ENCODE assay signal across 8 cellular contexts in the genomic region with DNA sequence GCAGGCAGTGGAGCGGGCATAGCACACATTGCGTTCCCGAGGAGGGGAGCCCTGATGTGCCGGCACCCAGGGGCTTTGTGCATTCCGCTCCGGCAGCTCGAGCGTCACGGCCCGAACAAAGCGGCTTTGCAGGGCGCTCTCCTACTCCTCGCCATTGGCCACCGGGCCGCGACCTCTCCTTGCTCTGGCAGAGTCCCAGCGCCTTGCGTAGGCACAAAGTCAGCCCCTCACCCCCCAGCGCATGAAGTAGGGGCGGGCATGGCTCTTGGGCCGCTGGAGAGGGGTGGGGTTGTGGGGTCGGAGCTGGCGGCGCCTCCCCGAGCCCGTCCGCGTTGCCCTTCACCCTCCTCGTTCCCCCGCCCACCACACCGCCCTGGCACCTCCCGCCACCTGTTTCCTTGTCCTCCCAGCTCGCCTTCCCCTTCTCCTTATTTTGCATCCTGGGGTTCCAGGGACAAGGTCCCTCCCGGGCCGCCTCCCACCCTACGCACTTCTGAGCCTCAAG. TPM values are rescaled to one million over a fixed set of nuclear protein-coding genes. Genes with fewer than 3 reads are reported as not detected.
DNase-seq lines count a peak whose midpoint lies in the region; ATAC-seq and TF ChIP-seq lines count a peak whose summit lies in the region.

No MANE protein-coding gene starts in this region.

- H3K9me3 ChIP-seq in NT2/D1 (ENCODE audit: insufficient read depth, low read length) (no peaks in the 10 kb centered on the region), osteoblast (ENCODE audit: low read depth, low read length) (no peaks in the 10 kb centered on the region)

- H3K27me3 ChIP-seq in NT2/D1 (ENCODE audit: insufficient read depth, insufficient read length), result peaks cover 50% of the 10 kb centered on the region
- peaks cover 22% of the 10 kb centered on the region for H3K27me3 ChIP-seq in osteoblast (ENCODE audit: insufficient read depth, low read length)

- peak overlapping the region; percentile 51 for H3K4me3 ChIP-seq in NT2/D1 (ENCODE audit: insufficient read length, low read depth)
- peak overlapping the region; percentile 79 for H3K4me3 ChIP-seq in osteoblast (ENCODE audit: insufficient read depth, low read length)

- peaks cover 6% of the 10 kb centered on the region for H3K79me2 ChIP-seq in osteoblast (ENCODE audit: insufficient read depth, low read length)

- H3K36me3 Mint-ChIP-seq in activated naive CD4-positive, alpha-beta T cell treated with anti-CD3 and anti-CD28 coated beads, Interleukin-2, amount 10 ng/mL, durations not matched to agents 7 days and 5 days, result peaks cover 2% of the 10 kb centered on the region

- no peaks in the 10 kb centered on the region for H3K36me3 ChIP-seq in NT2/D1 (ENCODE audit: insufficient read depth, insufficient read length, low read length)
- peaks cover 7% of the 10 kb centered on the region for H3K36me3 ChIP-seq in osteoblast (ENCODE audit: insufficient read depth, low read length)

- no peak for TF ChIP-seq CTCF in osteoblast (IDR thresholded peaks at IDR 0.05; ENCODE audit: extremely low read depth, low read depth, low read length)

- H3K4me1 Mint-ChIP-seq in activated naive CD4-positive, alpha-beta T cell treated with anti-CD3 and anti-CD28 coated beads, Interleukin-2, amount 10 ng/mL, durations not matched to agents 7 days and 5 days, result peaks cover 17% of the 10 kb centered on the region

- no peaks in the 10 kb centered on the region for H3K9me3 Mint-ChIP-seq in activated naive CD4-positive, alpha-beta T cell treated with anti-CD3 and anti-CD28 coated beads, Interleukin-2, amount 10 ng/mL, durations not matched to agents 7 days and 5 days

- peak overlapping the region; percentile 90 for H3K4me2 ChIP-seq in osteoblast (ENCODE audit: insufficient read depth, low read length)

- peak overlapping the region; percentile 62 for H2AFZ ChIP-seq in osteoblast (ENCODE audit: low read length)

- DNase-seq in NT2/D1 (ENCODE audit: low read depth, low spot score) (no peak), Right ventricle myocardium superior (peak; percentile 82), osteoblast (ENCODE audit: insufficient read length, low spot score, missing footprints) (peak; percentile 90), cerebellar nuclear complex (lab: John Stamatoyannopoulos, UW) (no peak), NCI-H1436 treated with DMSO at 0.1 percent for 48 hours (lab: John Stamatoyannopoulos, UW) (no peak)
- peak; percentile 66 for DNase-seq in activated naive CD4-positive, alpha-beta T cell treated with anti-CD3 and anti-CD28 coated beads, Interleukin-2, amount 10 ng/mL, durations not matched to agents 7 days and 5 days

- H3K4me1 ChIP-seq in NT2/D1 (ENCODE audit: insufficient read depth, insufficient read length) (peaks cover 15% of the 10 kb centered on the region), osteoblast (ENCODE audit: insufficient read depth, low read length) (peaks cover 4% of the 10 kb centered on the region)

- no peak overlapping the region for H3K27ac Mint-ChIP-seq in activated naive CD4-positive, alpha-beta T cell treated with anti-CD3 and anti-CD28 coated beads, Interleukin-2, amount 10 ng/mL, durations not matched to agents 7 days and 5 days

- H3K27me3 Mint-ChIP-seq in activated naive CD4-positive, alpha-beta T cell treated with anti-CD3 and anti-CD28 coated beads, Interleukin-2, amount 10 ng/mL, durations not matched to agents 7 days and 5 days, result peaks cover 52% of the 10 kb centered on the region

- CTCF ChIA-PET in activated naive CD4-positive, alpha-beta T cell treated with anti-CD3 and anti-CD28 coated beads, Interleukin-2, amount 10 ng/mL, durations not matched to agents 7 days and 5 days (lab: Charles Lee), result no interaction called here

- peak overlapping the region; percentile 67 for H3K4me3 Mint-ChIP-seq in activated naive CD4-positive, alpha-beta T cell treated with anti-CD3 and anti-CD28 coated beads, Interleukin-2, amount 10 ng/mL, durations not matched to agents 7 days and 5 days

- peak overlapping the region; percentile 70 for H3K9ac ChIP-seq in NT2/D1 (ENCODE audit: insufficient read length, low read depth)

- ATAC-seq in GM21528 (IDR thresholded peaks at IDR 0.05; ENCODE audit: low FRiP score, unreplicated experiment) (peak; percentile 4), Right ventricle myocardium superior (ENCODE audit: poor library complexity) (peak; percentile 59), HG03469 (IDR thresholded peaks at IDR 0.05; ENCODE audit: unreplicated experiment) (no peak)

- H3K27ac ChIP-seq in osteoblast (ENCODE audit: low read depth, low read length), result no peak overlapping the region

- intact Hi-C loops in Right ventricle myocardium superior (cut with DNase I), result loop anchor here (5.0 kb wide), 1 partner anchor 148 kb away; a partner anchor contains a TSS

- peaks cover 8% of the 10 kb centered on the region for H4K20me1 ChIP-seq in osteoblast (ENCODE audit: insufficient read depth, low read length)

RNA-seq across cellular contexts. Expression of a gene that starts 0.8 kb away (rescaled TPM):
- total RNA-seq in Right ventricle myocardium superior (66.1 TPM), osteoblast (21.8 and 22.1 TPM in 2 replicates)

Comparison
In these comparisons a context has a peak if more than half of its experiments do, and no peak if none do; other contexts are left out.
1. DNase-seq: peak in activated naive CD4-positive, alpha-beta T cell treated with anti-CD3 and anti-CD28 coated beads, Interleukin-2, amount 10 ng/mL, durations not matched to agents 7 days and 5 days (single experiment), Right ventricle myocardium superior (single experiment) and osteoblast (single experiment); none in NT2/D1 (single experiment), cerebellar nuclear complex (0 of 2) and NCI-H1436 treated with DMSO at 0.1 percent for 48 hours (single experiment).